Comparison of ENCODE assay signal across 13 cellular contexts in the genomic region with DNA sequence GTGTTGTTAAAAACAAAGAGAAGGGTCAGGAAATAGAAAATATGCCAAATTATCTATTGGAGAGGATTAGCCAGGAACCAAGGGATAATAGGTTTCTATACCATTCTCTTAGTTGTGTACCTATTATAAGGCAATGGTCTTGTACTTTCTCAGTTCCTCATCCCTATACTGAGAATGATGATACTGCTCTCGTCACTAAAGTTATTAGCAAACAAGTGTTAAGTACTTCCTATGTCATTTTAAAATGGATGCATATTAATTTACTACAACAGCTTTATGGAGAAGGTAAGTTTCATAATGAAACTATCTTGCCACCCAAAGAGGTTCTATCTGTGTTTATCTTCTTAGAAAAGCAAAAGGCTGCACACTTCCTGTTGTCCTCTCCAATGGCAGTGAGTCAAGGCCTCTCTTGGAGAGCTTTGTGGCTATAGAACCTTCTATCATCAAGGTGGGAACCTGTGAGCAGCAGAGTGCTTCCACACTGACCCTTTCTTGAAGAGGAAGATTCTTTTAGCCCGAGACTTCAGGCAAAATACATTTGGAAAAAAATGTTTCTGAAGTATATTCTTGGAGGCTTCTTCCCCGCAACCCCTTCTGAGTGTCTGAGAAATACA.
DNase-seq lines count a peak whose midpoint lies in the region; ATAC-seq, FAIRE-seq and TF ChIP-seq lines count a peak whose summit lies in the region.
"Had no signal": no experiment of that assay in that cellular context is flagged by ENCODE, and none has a peak within 500 bp of the region (broad histone marks: within the 10 kb centered on the region; RNA-seq: fewer than 3 reads in every experiment).

No MANE protein-coding gene starts in this region.

- peaks cover 13% of the 10 kb centered on the region for H3K4me1 ChIP-seq in OCI-LY3 (ENCODE audit: low read length)
- H3K4me1 ChIP-seq: prostate gland, SJSA1, testis had no signal

- DNase-seq in SIG-M5 treated with dmso at 0.1 percent for 504 hours (lab: John Stamatoyannopoulos, UW; ENCODE audit: unreplicated experiment): peak; percentile 26
- DNase-seq in SIG-M5 (lab: John Stamatoyannopoulos, UW): no peak
- no peak for DNase-seq in nucleus accumbens (lab: John Stamatoyannopoulos, UW)
- DNase-seq in GM20000 (ENCODE audit: low spot score): no peak
- DNase-seq in H54 (ENCODE audit: insufficient read length, low spot score): no peak
- DNase-seq: activated naive CD4-positive, alpha-beta T cell; NCI-H2107; testis had no signal

- H2AFZ ChIP-seq in OCI-LY3 (ENCODE audit: low read depth, low read length): peak overlapping the region; percentile 58

- no peak overlapping the region for H3K27ac ChIP-seq in OCI-LY3 (ENCODE audit: low read length)
- H3K27ac ChIP-seq: prostate gland, SJSA1, testis had no signal

- TF ChIP-seq CTCF in OCI-LY3 (IDR thresholded peaks at IDR 0.05; ENCODE audit: low read depth, low read length) (no peak), GM20000 (IDR thresholded peaks at IDR 0.05; ENCODE audit: extremely low read depth, missing control alignments) (no peak)

- no peaks in the 10 kb centered on the region for H4K20me1 ChIP-seq in OCI-LY3 (ENCODE audit: insufficient read depth, low read length)

- ATAC-seq in HG02870 (IDR thresholded peaks at IDR 0.05; ENCODE audit: unreplicated experiment): peak; percentile 76
- ATAC-seq in HG03439 (IDR thresholded peaks at IDR 0.05; ENCODE audit: unreplicated experiment): no peak

- H3K27me3 ChIP-seq in OCI-LY3 (ENCODE audit: low read depth, low read length): no peaks in the 10 kb centered on the region
- H3K27me3 ChIP-seq: testis had no signal

- TF ChIP-seq POLR2A in H54 (IDR thresholded peaks at IDR 0.05; ENCODE audit: low read depth, low read length): no peak

- no peak overlapping the region for H3K4me3 ChIP-seq in OCI-LY3 (ENCODE audit: low read length)
- H3K4me3 ChIP-seq: prostate gland, SJSA1, testis had no signal

- H3K9ac ChIP-seq in OCI-LY3 (ENCODE audit: low read length): no peak overlapping the region

- H3K4me2 ChIP-seq in OCI-LY3 (ENCODE audit: low read length): no peak overlapping the region; the same call in 1 of the 2 replicates

- FAIRE-seq in H54 (lab: Jason Lieb, UNC): no peak

- H3K79me2 ChIP-seq in OCI-LY3 (ENCODE audit: low read length): no peaks in the 10 kb centered on the region

- no peaks in the 10 kb centered on the region for H3K36me3 ChIP-seq in OCI-LY3 (replicated peaks; ENCODE audit: low read depth, low read length)
- H3K36me3 ChIP-seq: prostate gland, SJSA1 had no signal

- H3K9me3 ChIP-seq in OCI-LY3 (ENCODE audit: insufficient read depth, low read length): no peaks in the 10 kb centered on the region
- H3K9me3 ChIP-seq: prostate gland, SJSA1, testis had no signal
